ENCODE assay signal across 8 cellular contexts in genomic region chr17:64712557-64713351, GRCh38. TPM values are rescaled to one million over a fixed set of nuclear protein-coding genes. Genes with fewer than 3 reads are reported as not detected.
DNase-seq lines count a peak whose midpoint lies in the region; ATAC-seq and TF ChIP-seq lines count a peak whose summit lies in the region.
"Not testable (repeated sequence)": the region's sequence is repeated elsewhere in the genome, so short reads cannot be mapped to it uniquely, and the experiment has no call there.

No MANE protein-coding gene starts in this region.

- not testable (repeated sequence) for H3K27ac ChIP-seq in cardiac muscle cell

- not testable (repeated sequence) for H3K27me3 ChIP-seq in cardiac muscle cell

- peak; percentile 68 for ATAC-seq in GM19395 (IDR thresholded peaks at IDR 0.05; ENCODE audit: unreplicated experiment)
- ATAC-seq in HG03108 (IDR thresholded peaks at IDR 0.05; ENCODE audit: unreplicated experiment), result peak; percentile 84
- ATAC-seq in activated B cell treated with CpG ODN at 0.5 μM for 24 hours (ENCODE audit: low read depth), result peak; percentile 85

- not testable (repeated sequence) for H3K27ac Mint-ChIP-seq in activated B cell treated with CpG ODN at 0.5 μM for 24 hours
- peak overlapping the region; percentile 72 for H3K27ac Mint-ChIP-seq in activated naive CD8-positive, alpha-beta T cell

- H3K4me3 Mint-ChIP-seq in activated B cell treated with CpG ODN at 0.5 μM for 24 hours, result peak overlapping the region; percentile 79
- H3K4me3 Mint-ChIP-seq in activated naive CD8-positive, alpha-beta T cell, result peak overlapping the region; percentile 79

- CTCF ChIA-PET in activated B cell treated with CpG ODN at 0.5 μM for 24 hours (lab: Charles Lee), result not testable (repeated sequence)

- intact Hi-C loops in activated B cell treated with CpG ODN at 0.5 μM for 24 hours (cut with micrococcal nuclease), result not testable (repeated sequence)

- DNase-seq in AG10803 (ENCODE audit: low read depth), result peak; percentile 42
- DNase-seq in NB4 (ENCODE audit: low read depth), result peak; percentile 88
- not testable (repeated sequence) for DNase-seq in activated B cell treated with CpG ODN at 0.5 μM for 24 hours; cardiac muscle cell (ENCODE audit: low read depth in 1 of 2, low spot score in 1 of 2); retinal pigment epithelial cell (ENCODE audit: low read depth)

- peaks cover 36% of the 10 kb centered on the region for H3K4me1 Mint-ChIP-seq in activated B cell treated with CpG ODN at 0.5 μM for 24 hours
- peaks cover 62% of the 10 kb centered on the region for H3K4me1 Mint-ChIP-seq in activated naive CD8-positive, alpha-beta T cell (ENCODE audit: low read depth)

- not testable (repeated sequence) for H3K9me3 ChIP-seq in cardiac muscle cell (ENCODE audit: low read depth)

- H3K4me1 ChIP-seq in cardiac muscle cell (ENCODE audit: low read depth), result not testable (repeated sequence)

- not testable (repeated sequence) for TF ChIP-seq CTCF in AG10803 (conservative IDR thresholded peaks at IDR 0.05; ENCODE audit: low read length); NB4 (IDR thresholded peaks at IDR 0.05; ENCODE audit: low read depth, low read length); activated B cell treated with CpG ODN at 0.5 μM for 24 hours (IDR thresholded peaks at IDR 0.05)
- TF ChIP-seq CTCF in cardiac muscle cell (IDR thresholded peaks at IDR 0.05; ENCODE audit: low read depth, low read length), result peak; percentile 24
- peak; percentile 17 for TF ChIP-seq CTCF in retinal pigment epithelial cell (conservative IDR thresholded peaks at IDR 0.05; ENCODE audit: low read depth, low read length)

- not testable (repeated sequence) for H3K36me3 Mint-ChIP-seq in activated B cell treated with CpG ODN at 0.5 μM for 24 hours (ENCODE audit: low read depth); activated naive CD8-positive, alpha-beta T cell

- TF ChIP-seq POLR2A in NB4 (IDR thresholded peaks at IDR 0.05; ENCODE audit: extremely low read depth, insufficient read length), result not testable (repeated sequence)

- not testable (repeated sequence) for H3K9me3 Mint-ChIP-seq in activated B cell treated with CpG ODN at 0.5 μM for 24 hours; activated naive CD8-positive, alpha-beta T cell (ENCODE audit: low read depth)

- POLR2A ChIA-PET in activated B cell treated with CpG ODN at 0.5 μM for 24 hours (lab: Charles Lee), result interaction anchor here (0.6 to 1.2 kb wide), 4 partner anchors 51 to 873 kb away, joined by 3 to 8 read pairs (median 3); no protein-coding TSS in a partner anchor

- H3K27me3 Mint-ChIP-seq in activated B cell treated with CpG ODN at 0.5 μM for 24 hours; activated naive CD8-positive, alpha-beta T cell: not testable (repeated sequence)

- not testable (repeated sequence) for H3K36me3 ChIP-seq in cardiac muscle cell

- H3K4me3 ChIP-seq in AG10803 (ENCODE audit: low read length); cardiac muscle cell; retinal pigment epithelial cell (ENCODE audit: low read length): not testable (repeated sequence)
- H3K4me3 ChIP-seq in NB4 (ENCODE audit: low read depth, low read length), result peak overlapping the region; percentile 34

RNA-seq across cellular contexts. Expression of gene SMURF2, which starts 50.6 kb away (rescaled TPM):
- total RNA-seq in activated B cell treated with CpG ODN at 0.5 μM for 24 hours (18.9 and 23.0 TPM in 2 replicates), cardiac muscle cell (16.4 and 22.2 TPM in 2 replicates)
- 13.2 and 17.5 TPM in 2 replicates for polyA plus RNA-seq in cardiac muscle cell
